Comparison of ENCODE assay signal across 15 cellular contexts in the genomic region with DNA sequence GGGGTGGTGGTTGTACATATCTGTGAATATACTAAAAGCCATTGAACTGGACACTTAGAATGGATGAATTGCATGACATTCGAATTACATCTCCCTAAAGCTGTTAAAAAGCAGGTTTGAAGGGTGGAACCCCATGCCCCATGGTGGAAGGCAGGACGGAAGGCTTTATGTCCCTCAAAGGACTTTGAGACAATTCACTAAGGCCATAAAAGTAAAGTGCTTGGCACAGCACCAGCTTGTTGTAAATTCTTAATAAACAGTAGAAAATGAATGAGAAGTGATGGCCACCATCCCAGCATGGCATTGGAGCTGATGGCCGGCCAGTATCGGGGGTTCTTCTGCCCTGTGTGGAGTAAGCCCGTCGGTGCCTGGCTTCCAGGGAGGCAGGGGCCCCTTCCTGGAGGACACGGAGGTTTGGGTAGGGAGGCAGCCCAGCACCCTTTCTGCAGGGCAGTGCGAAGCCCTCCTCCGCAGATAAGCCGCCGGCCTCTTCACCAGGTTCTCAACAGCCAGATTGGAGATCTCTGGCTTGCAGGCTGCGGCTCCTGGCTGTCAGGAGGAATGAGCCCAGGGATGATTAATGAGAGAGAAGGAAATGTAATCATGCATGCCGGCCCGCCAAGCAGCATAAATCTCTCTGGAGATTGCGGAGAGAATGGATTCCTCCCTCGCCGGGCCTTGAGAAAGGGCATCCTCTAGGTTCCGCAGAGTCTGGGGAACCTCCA.
DNase-seq lines count a peak whose midpoint lies in the region; ATAC-seq, FAIRE-seq and TF ChIP-seq lines count a peak whose summit lies in the region.
"Had no signal": no experiment of that assay in that cellular context is flagged by ENCODE, and none has a peak within 500 bp of the region (broad histone marks: within the 10 kb centered on the region; RNA-seq: fewer than 3 reads in every experiment).

No MANE protein-coding gene starts in this region.

- peaks cover 8% of the 10 kb centered on the region for H3K4me1 Mint-ChIP-seq in astrocyte (ENCODE audit: low read depth, unreplicated experiment)

- intact Hi-C loops in left cardiac atrium (cut with DNase I) (no loop called here), right cardiac atrium (cut with DNase I) (no loop called here)

- no peak overlapping the region for H3K4me3 Mint-ChIP-seq in astrocyte (ENCODE audit: unreplicated experiment)
- H3K4me3 Mint-ChIP-seq: activated B cell treated with CpG ODN at 0.5 μM for 24 hours had no signal

- H3K9me3 ChIP-seq in right cardiac atrium (ENCODE audit: control insufficient read depth, low read length) (peaks cover 2% of the 10 kb centered on the region), astrocyte (ENCODE audit: insufficient read depth, low read depth, low read length) (peaks cover 11% of the 10 kb centered on the region), SJCRH30 (replicated peaks) (no peaks in the 10 kb centered on the region)
- H3K9me3 ChIP-seq: transverse colon had no signal

- ATAC-seq in left cardiac atrium (peak; percentile 16 to 49), right cardiac atrium (no peak), HG02884 (IDR thresholded peaks at IDR 0.05; ENCODE audit: unreplicated experiment) (no peak)

- 59% methylated on average over 18 of the region's 18 CpGs for WGBS in right cardiac atrium

- peak overlapping the region; percentile 78 for H3K9ac ChIP-seq in astrocyte (ENCODE audit: low read length)

- H3K4me3 ChIP-seq in right cardiac atrium (ENCODE audit: low read length) (no peak overlapping the region), astrocyte (ENCODE audit: insufficient read depth, low read depth, low read length) (no peak overlapping the region), SJCRH30 (no peak overlapping the region)
- H3K4me3 ChIP-seq: transverse colon had no signal

- no peak for FAIRE-seq in astrocyte (lab: Jason Lieb, UNC)

- H4K20me1 ChIP-seq in astrocyte (ENCODE audit: insufficient read depth, low read length): no peaks in the 10 kb centered on the region

- H3K27me3 ChIP-seq in right cardiac atrium (ENCODE audit: control insufficient read depth, insufficient read depth) (no peaks in the 10 kb centered on the region), astrocyte (ENCODE audit: insufficient read depth, low read length) (no peaks in the 10 kb centered on the region), SJCRH30 (no peaks in the 10 kb centered on the region)

- peaks cover 13% of the 10 kb centered on the region for H3K9me3 Mint-ChIP-seq in astrocyte (ENCODE audit: unreplicated experiment)

- peaks cover 10% of the 10 kb centered on the region for H3K79me2 ChIP-seq in astrocyte (ENCODE audit: insufficient read depth, low read length)

- no peak overlapping the region for H2AFZ ChIP-seq in astrocyte (ENCODE audit: low read depth, low read length)

- H3K27me3 Mint-ChIP-seq in astrocyte (ENCODE audit: low read depth, unreplicated experiment): peaks cover 21% of the 10 kb centered on the region

- H3K36me3 Mint-ChIP-seq in astrocyte (ENCODE audit: low read depth, unreplicated experiment): peaks cover 2% of the 10 kb centered on the region

- H3K4me2 ChIP-seq in astrocyte (ENCODE audit: low read length): peak overlapping the region; percentile 76

- DNase-seq in left cardiac atrium (no peak), right cardiac atrium (no peak), astrocyte (ENCODE audit: low read depth) (peak; percentile 97), left kidney (ENCODE audit: low read depth, low spot score) (peak; percentile 98), RPMI8226 (no peak), Kasumi-1 (lab: John Stamatoyannopoulos, UW) (no peak), SJCRH30 (no peak)
- DNase-seq: activated B cell treated with CpG ODN at 0.5 μM for 24 hours; activated T-cell treated with anti-CD3 and anti-CD28 coated beads, Interleukin-2, amount 50 U/mL, for 1 hour; AML-193; anterior cingulate cortex; NCI-H446 treated with DMSO at 0.1 percent for 48 hours; SIG-M5; transverse colon had no signal

- H3K27ac Mint-ChIP-seq in astrocyte (ENCODE audit: unreplicated experiment): no peak overlapping the region
- H3K27ac Mint-ChIP-seq: activated B cell treated with CpG ODN at 0.5 μM for 24 hours had no signal

- H3K27ac ChIP-seq in right cardiac atrium (ENCODE audit: low read length) (no peak overlapping the region), astrocyte (ENCODE audit: low read depth, low read length) (peak overlapping the region; percentile 93), SJCRH30 (no peak overlapping the region)
- H3K27ac ChIP-seq: transverse colon had no signal

- no peaks in the 10 kb centered on the region for H3K4me1 ChIP-seq in right cardiac atrium (ENCODE audit: control insufficient read depth, insufficient read depth, low read length)
- peaks cover 47% of the 10 kb centered on the region for H3K4me1 ChIP-seq in astrocyte (ENCODE audit: insufficient read depth, low read length)
- H3K4me1 ChIP-seq in SJCRH30: peaks cover 13% of the 10 kb centered on the region

- no peaks in the 10 kb centered on the region for H3K36me3 ChIP-seq in astrocyte (ENCODE audit: insufficient read depth, low read length)
- H3K36me3 ChIP-seq in SJCRH30: no peaks in the 10 kb centered on the region
- H3K36me3 ChIP-seq: transverse colon had no signal

- TF ChIP-seq CTCF in astrocyte (IDR thresholded peaks at IDR 0.05; ENCODE audit: insufficient read depth, low read depth, low read length): no peak

Comparison
In these comparisons a context has a peak if more than half of its experiments do, and no peak if none do; other contexts are left out.
1. ATAC-seq: peak in left cardiac atrium (2 of 2); none in right cardiac atrium (0 of 2) and HG02884 (single experiment).
2. DNase-seq: peak in astrocyte (single experiment) and left kidney (single experiment); none in left cardiac atrium (single experiment), right cardiac atrium (0 of 3), RPMI8226 (single experiment), Kasumi-1 (0 of 2) and SJCRH30 (0 of 2).